ENCODE assay signal across 1 cellular context in genomic region chr5:72957337-72957736, GRCh38.
TF ChIP-seq lines count a peak whose summit lies in the region.

No MANE protein-coding gene starts in this region.

TF ChIP-seq in GM23338, 12 proteins besides CTCF, POLR2A, EP300 and RAD21 (continued from another document):
- TF ChIP-seq ZNF462 (CRISPR knock-in tag; IDR thresholded peaks at IDR 0.05) (no peak), NANOG (IDR thresholded peaks at IDR 0.05; ENCODE audit: borderline replicate concordance) (no peak), POLR2AphosphoS5 (IDR thresholded peaks at IDR 0.05; ENCODE audit: low read depth) (no peak), EZH2 (IDR thresholded peaks at IDR 0.05; ENCODE audit: low read depth, unreplicated experiment) (no peak), JUNB (IDR thresholded peaks at IDR 0.05; ENCODE audit: unreplicated experiment) (no peak), CREB1 (CRISPR knock-in tag; IDR thresholded peaks at IDR 0.05; ENCODE audit: low read depth) (no peak)
